Comparison of ENCODE assay signal across 23 cellular contexts in the genomic region with DNA sequence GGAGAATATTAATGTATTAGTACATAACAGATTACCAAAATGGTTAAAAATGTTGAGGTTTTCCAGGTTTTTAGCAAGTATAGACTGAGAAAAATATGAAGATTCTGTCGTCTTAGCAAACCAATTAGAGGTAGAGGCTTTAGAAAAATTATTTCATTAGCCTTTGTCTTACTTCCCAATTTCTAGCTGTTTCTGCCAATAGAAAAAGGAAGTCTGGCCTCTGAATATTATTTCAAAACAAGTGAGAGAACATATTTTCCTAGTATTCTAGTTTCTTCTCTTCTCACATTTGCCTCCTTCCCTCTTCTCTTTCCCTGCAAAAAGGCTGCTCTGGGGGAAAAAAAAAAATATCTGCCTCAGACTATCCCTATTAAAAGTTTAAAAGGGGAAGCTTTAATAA. TPM values are rescaled to one million over a fixed set of nuclear protein-coding genes. Genes with fewer than 3 reads are reported as not detected.
DNase-seq lines count a peak whose midpoint lies in the region; ATAC-seq and TF ChIP-seq lines count a peak whose summit lies in the region.
"Had no signal": no experiment of that assay in that cellular context is flagged by ENCODE, and none has a peak within 500 bp of the region (broad histone marks: within the 10 kb centered on the region; RNA-seq: fewer than 3 reads in every experiment).

No MANE protein-coding gene starts in this region.

- H3K36me3 ChIP-seq in left lung = peaks cover 0 to 64% of the 10 kb centered on the region in 2 donors

- ATAC-seq in left lung (no peak), HG03196 (IDR thresholded peaks at IDR 0.05; ENCODE audit: unreplicated experiment) (no peak)
- ATAC-seq: GM23338, PC-3 had no signal

- peaks cover 0 to 24% of the 10 kb centered on the region in 2 donors for H3K4me1 ChIP-seq in left lung
- H3K4me1 ChIP-seq: BE2C had no signal

- H3K4me3 ChIP-seq in left lung = no peak overlapping the region
- H3K4me3 ChIP-seq: GM23338, HAP-1, MG63, SJSA1 had no signal

- H3K27me3 ChIP-seq in left lung = no peaks in the 10 kb centered on the region
- H3K27me3 ChIP-seq: BE2C, MG63, SJSA1 had no signal

- TF ChIP-seq CTCF in left lung (IDR thresholded peaks at IDR 0.05) = no peak

- intact Hi-C loops in left lung (cut with DNase I) = no loop called here

- peak; percentile 61 to 70 for DNase-seq in AML-193 (lab: John Stamatoyannopoulos, UW)
- peak; percentile 6 for DNase-seq in GF-D8 (lab: John Stamatoyannopoulos, UW)
- peak; percentile 18 for DNase-seq in NOMO-1 treated with dmso at 0.1 percent for 144 hours (lab: John Stamatoyannopoulos, UW; ENCODE audit: unreplicated experiment)
- DNase-seq in left lung = no peak
- no peak for DNase-seq in cortex of kidney (lab: John Stamatoyannopoulos, UW)
- DNase-seq in NCI-H2171 (lab: John Stamatoyannopoulos, UW) = no peak
- no peak for DNase-seq in NCI-H1930 (lab: John Stamatoyannopoulos, UW)
- DNase-seq: BE2C; CD4-positive, CD25-positive, alpha-beta regulatory T cell; HFFc6; KBM-7; MG63; NCI-H1105; NCI-H1436 treated with DMSO at 0.1 percent for 48 hours; NCI-H187 treated with DMSO at 0.1 percent for 48 hours; NCI-H446 treated with DMSO at 0.1 percent for 48 hours; NCI-H526; PC-3; T-helper 1 cell had no signal

- H3K27ac ChIP-seq in left lung = peak overlapping the region; percentile 29 to 76
- H3K27ac ChIP-seq: SJSA1 had no signal

- no peaks in the 10 kb centered on the region for H3K9me3 ChIP-seq in left lung
- H3K9me3 ChIP-seq: BE2C, HAP-1, MG63, SJSA1 had no signal

RNA-seq across cellular contexts. Expression of gene IPO8, which starts 16.4 kb away (rescaled TPM):
- total RNA-seq in left lung = 10 to 100 TPM; 48.4 to 49.0 TPM

Comparison
In these comparisons a context has a peak if more than half of its experiments do, and no peak if none do; other contexts are left out.
1. DNase-seq: peak in AML-193 (2 of 2), GF-D8 (single experiment) and NOMO-1 treated with dmso at 0.1 percent for 144 hours (single experiment); none in left lung (0 of 2), cortex of kidney (single experiment), NCI-H2171 (single experiment) and NCI-H1930 (0 of 2).